In genomic region chr7:33191326-33191725, GRCh38 we compare ENCODE assay signal across 8 cellular contexts.
DNase-seq lines count a peak whose midpoint lies in the region; ATAC-seq, FAIRE-seq and TF ChIP-seq lines count a peak whose summit lies in the region.

No MANE protein-coding gene starts in this region.

- no peak overlapping the region for H3K27ac ChIP-seq in CD8-positive, alpha-beta memory T cell (ENCODE audit: low read depth, low read length)
- H3K27ac ChIP-seq in esophagus squamous epithelium = no peak overlapping the region

- POLR2A ChIA-PET in CD8-positive, alpha-beta memory T cell (lab: Charles Lee) = no interaction called here
- POLR2A ChIA-PET in activated naive CD8-positive, alpha-beta T cell treated with anti-CD3 and anti-CD28 coated beads, Interleukin-2, amount 10 ng/mL, durations not matched to agents 7 days and 5 days (lab: Charles Lee) = interaction anchor here (1.0 kb wide), 1 partner anchor 702 kb away, joined by 3 read pairs; no protein-coding TSS in a partner anchor

- H3K27me3 Mint-ChIP-seq in CD8-positive, alpha-beta memory T cell = no peaks in the 10 kb centered on the region
- H3K27me3 Mint-ChIP-seq in activated naive CD8-positive, alpha-beta T cell treated with anti-CD3 and anti-CD28 coated beads, Interleukin-2, amount 10 ng/mL, durations not matched to agents 7 days and 5 days = no peaks in the 10 kb centered on the region

- peaks cover 5% of the 10 kb centered on the region for H3K4me1 ChIP-seq in CD8-positive, alpha-beta memory T cell (ENCODE audit: insufficient read depth, low read length)
- no peaks in the 10 kb centered on the region for H3K4me1 ChIP-seq in esophagus squamous epithelium

- no peak for TF ChIP-seq CTCF in esophagus squamous epithelium (IDR thresholded peaks at IDR 0.05)

- DNase-seq in CD8-positive, alpha-beta memory T cell = peak in 1 of 5 donors; percentile 15
- DNase-seq in activated naive CD8-positive, alpha-beta T cell treated with anti-CD3 and anti-CD28 coated beads, Interleukin-2, amount 10 ng/mL, durations not matched to agents 7 days and 5 days = no peak
- DNase-seq in hepatic stellate cell (ENCODE audit: low spot score) (no peak), posterior vena cava (ENCODE audit: low spot score) (no peak), esophagus squamous epithelium (lab: John Stamatoyannopoulos, UW) (no peak), frontal cortex (ENCODE audit: low spot score in 2 of 2) (no peak)

- no peaks in the 10 kb centered on the region for H3K9me3 Mint-ChIP-seq in CD8-positive, alpha-beta memory T cell
- H3K9me3 Mint-ChIP-seq in activated naive CD8-positive, alpha-beta T cell treated with anti-CD3 and anti-CD28 coated beads, Interleukin-2, amount 10 ng/mL, durations not matched to agents 7 days and 5 days = peaks cover 3% of the 10 kb centered on the region

- H3K27me3 ChIP-seq in CD8-positive, alpha-beta memory T cell (ENCODE audit: insufficient read depth, low read length, poor library complexity, severe bottlenecking) = no peaks in the 10 kb centered on the region
- H3K27me3 ChIP-seq in esophagus squamous epithelium = no peaks in the 10 kb centered on the region

- peaks cover 0 to 10% (median 1%) of the 10 kb centered on the region in 3 donors for H3K36me3 Mint-ChIP-seq in CD8-positive, alpha-beta memory T cell
- no peaks in the 10 kb centered on the region for H3K36me3 Mint-ChIP-seq in activated naive CD8-positive, alpha-beta T cell treated with anti-CD3 and anti-CD28 coated beads, Interleukin-2, amount 10 ng/mL, durations not matched to agents 7 days and 5 days

- FAIRE-seq in frontal cortex (lab: Jason Lieb, UNC) = no peak

- ATAC-seq in GM19324 (IDR thresholded peaks at IDR 0.05; ENCODE audit: low FRiP score, unreplicated experiment) (peak; percentile 84), HG03159 (IDR thresholded peaks at IDR 0.05; ENCODE audit: unreplicated experiment) (peak; percentile 86)
- peak; percentile 95 for ATAC-seq in activated naive CD8-positive, alpha-beta T cell treated with anti-CD3 and anti-CD28 coated beads, Interleukin-2, amount 10 ng/mL, durations not matched to agents 7 days and 5 days (ENCODE audit: low read depth)

- H3K4me3 Mint-ChIP-seq in CD8-positive, alpha-beta memory T cell = peak overlapping the region in 6 of 7 donors; percentile 14 to 65 (median 60)
- peak overlapping the region; percentile 46 for H3K4me3 Mint-ChIP-seq in activated naive CD8-positive, alpha-beta T cell treated with anti-CD3 and anti-CD28 coated beads, Interleukin-2, amount 10 ng/mL, durations not matched to agents 7 days and 5 days

- CTCF ChIA-PET in CD8-positive, alpha-beta memory T cell (lab: Charles Lee) = no interaction called here

- no peak for TF ChIP-seq POLR2A in esophagus squamous epithelium (IDR thresholded peaks at IDR 0.05)

- H3K36me3 ChIP-seq in CD8-positive, alpha-beta memory T cell (ENCODE audit: insufficient read depth, low read length) = no peaks in the 10 kb centered on the region
- no peaks in the 10 kb centered on the region for H3K36me3 ChIP-seq in esophagus squamous epithelium

- H3K4me1 Mint-ChIP-seq in CD8-positive, alpha-beta memory T cell = peaks cover 18 to 19% (median 19%) of the 10 kb centered on the region in 3 donors
- peaks cover 11% of the 10 kb centered on the region for H3K4me1 Mint-ChIP-seq in activated naive CD8-positive, alpha-beta T cell treated with anti-CD3 and anti-CD28 coated beads, Interleukin-2, amount 10 ng/mL, durations not matched to agents 7 days and 5 days

- H3K27ac Mint-ChIP-seq in CD8-positive, alpha-beta memory T cell = peak overlapping the region; percentile 41 to 88 (median 78)
- peak overlapping the region; percentile 55 for H3K27ac Mint-ChIP-seq in activated naive CD8-positive, alpha-beta T cell treated with anti-CD3 and anti-CD28 coated beads, Interleukin-2, amount 10 ng/mL, durations not matched to agents 7 days and 5 days

- no peaks in the 10 kb centered on the region for H3K9me3 ChIP-seq in CD8-positive, alpha-beta memory T cell (ENCODE audit: low read length)
- H3K9me3 ChIP-seq in esophagus squamous epithelium = no peaks in the 10 kb centered on the region

- no peak overlapping the region for H3K4me3 ChIP-seq in CD8-positive, alpha-beta memory T cell (ENCODE audit: low read length)
- no peak overlapping the region for H3K4me3 ChIP-seq in esophagus squamous epithelium

- intact Hi-C loops in posterior vena cava (cut with DNase I) (no loop called here), esophagus squamous epithelium (cut with DNase I) (no loop called here)
